8 cellular contexts compared by ENCODE assay signal in the genomic region with DNA sequence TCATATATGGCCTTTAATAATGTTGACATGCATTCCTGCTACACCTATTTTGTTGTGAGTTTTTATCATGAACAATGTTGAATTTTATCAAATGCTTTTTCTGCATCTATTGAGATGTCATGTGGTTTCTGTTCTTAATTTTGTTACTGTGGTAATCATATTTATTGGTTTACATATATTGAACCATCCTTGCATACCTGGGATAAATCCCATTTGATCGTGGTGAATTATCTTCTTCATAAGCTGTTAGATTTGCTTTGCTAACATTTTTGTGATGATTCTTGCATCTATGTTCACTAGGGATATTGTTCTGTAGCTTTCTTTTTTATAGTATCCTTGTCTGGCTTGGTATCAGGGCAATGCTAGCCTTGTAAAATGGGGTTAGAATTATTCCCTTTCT.
"Had no signal": no experiment of that assay in that cellular context is flagged by ENCODE, and none has a peak within 500 bp of the region (broad histone marks: within the 10 kb centered on the region; RNA-seq: fewer than 3 reads in every experiment).

No MANE protein-coding gene starts in this region.

- H3K27me3 Mint-ChIP-seq: IgD-negative memory B cell had no signal

- H3K9ac ChIP-seq: KMS-11 had no signal

- DNase-seq: IMR-90, Karpas-422, KBM-7, KG1 had no signal

- FAIRE-seq: HepG2 had no signal

- H3K4me2 ChIP-seq: KMS-11 had no signal

- H3K27ac ChIP-seq: HL-60, KMS-11 had no signal

- H3K4me3 Mint-ChIP-seq: IgD-negative memory B cell had no signal

- ATAC-seq: HepG2 had no signal
